8 cellular contexts compared by ENCODE assay signal in the genomic region with DNA sequence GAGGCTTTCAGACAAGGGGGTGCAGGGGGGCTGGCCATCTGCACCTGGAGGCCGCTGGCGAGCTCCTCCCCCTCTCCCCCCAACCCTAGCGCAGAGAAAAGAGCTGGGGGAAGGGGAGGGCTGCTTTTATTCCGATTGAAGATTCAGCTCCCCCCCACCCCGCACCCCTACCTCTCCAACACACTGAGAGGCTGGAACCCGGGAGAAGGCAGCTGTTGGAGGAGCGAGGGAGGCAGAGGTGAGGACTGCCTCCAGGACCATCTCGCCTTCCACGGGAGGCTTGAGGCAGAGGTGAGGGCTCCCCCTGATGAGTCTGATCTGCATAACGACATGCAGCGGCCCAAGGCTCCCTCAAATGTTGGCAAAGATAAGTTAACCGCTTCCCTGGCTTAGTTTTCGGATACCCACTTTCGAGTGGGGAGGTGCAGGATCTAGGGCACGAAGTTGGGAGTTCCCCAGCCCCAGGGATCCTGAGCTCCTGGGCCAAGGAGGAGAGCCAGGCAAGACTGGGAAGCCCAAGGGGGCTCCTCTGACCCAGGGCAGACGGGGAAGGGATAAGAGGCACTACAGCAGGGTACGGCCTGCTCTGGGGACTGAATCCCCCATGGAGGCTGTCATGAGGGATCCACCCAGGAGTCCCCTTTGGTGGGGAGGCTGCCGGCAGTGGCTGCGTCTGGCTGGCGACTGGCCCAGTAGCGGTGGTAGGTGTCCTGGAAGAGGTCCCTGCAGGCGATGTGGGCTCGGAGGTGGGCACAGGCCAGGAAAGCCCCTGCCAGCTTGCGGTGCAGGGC. TPM values are rescaled to one million over a fixed set of nuclear protein-coding genes. Genes with fewer than 3 reads are reported as not detected.
DNase-seq lines count a peak whose midpoint lies in the region; ATAC-seq, FAIRE-seq and TF ChIP-seq lines count a peak whose summit lies in the region.

No MANE protein-coding gene starts in this region.

- CTCF ChIA-PET in HepG2 (lab: Yijun Ruan, JAX; ENCODE audit: low intra/inter-chr PET ratio, low total read pairs): no interaction called here

- H3K79me2 ChIP-seq in SU-DHL-6 (ENCODE audit: insufficient read depth, low read length) (no peaks in the 10 kb centered on the region), HepG2 (ENCODE audit: insufficient read depth, low read length) (no peaks in the 10 kb centered on the region)

- no peak for ATAC-seq in right cardiac atrium
- ATAC-seq in HepG2: no peak

- peak overlapping the region; percentile 63 for H3K27ac ChIP-seq in SU-DHL-6 (ENCODE audit: low read depth, low read length)
- H3K27ac ChIP-seq in right cardiac atrium (ENCODE audit: low read length): peak overlapping the region; percentile 74
- peak overlapping the region; percentile 89 for H3K27ac ChIP-seq in suprapubic skin
- H3K27ac ChIP-seq in HepG2 (ENCODE audit: extremely low read length, insufficient read depth, low read length): no peak overlapping the region

- no peak for TF ChIP-seq RAD21 in HepG2 (CRISPR knock-in tag; IDR thresholded peaks at IDR 0.05)

- H3K4me1 ChIP-seq in right cardiac atrium (ENCODE audit: control insufficient read depth, insufficient read depth, low read length) (peaks cover 5% of the 10 kb centered on the region), suprapubic skin (peaks cover 50% of the 10 kb centered on the region), HepG2 (ENCODE audit: insufficient read depth, low read length) (no peaks in the 10 kb centered on the region)

- intact Hi-C loops in right cardiac atrium (cut with DNase I) (no loop called here), HepG2 (cut with micrococcal nuclease; ENCODE audit: unreplicated experiment) (no loop called here)

- no peaks in the 10 kb centered on the region for H3K27me3 ChIP-seq in SU-DHL-6 (ENCODE audit: low read length)
- no peaks in the 10 kb centered on the region for H3K27me3 ChIP-seq in right cardiac atrium (ENCODE audit: control insufficient read depth, insufficient read depth)
- no peaks in the 10 kb centered on the region for H3K27me3 ChIP-seq in suprapubic skin
- no peaks in the 10 kb centered on the region; a peak in 1 of 5 replicates for H3K27me3 ChIP-seq in HepG2 (ENCODE audit: control insufficient read depth in 1 of 2, insufficient read depth in 2 of 2, low read length in 2 of 2)

- no TSS peak for BruUV-seq in HepG2 (replicated peaks; lab: Mats Ljungman, UMichigan)

- in situ Hi-C loops in HepG2 (cut with HindIII; ENCODE audit: extremely low pct_ligation_motif_present, low pct_unique_long_range_greater_than_20kb): no loop called here

- no peak for FAIRE-seq in HepG2 (lab: Jason Lieb, UNC)

- H3K4me3 ChIP-seq in SU-DHL-6 (ENCODE audit: insufficient read depth, low read length, poor library complexity, severe bottlenecking): no peak overlapping the region
- no peak overlapping the region for H3K4me3 ChIP-seq in right cardiac atrium (ENCODE audit: low read length)
- peak overlapping the region; percentile 69 for H3K4me3 ChIP-seq in suprapubic skin
- H3K4me3 ChIP-seq in HepG2 (replicated peaks in 1 of 3; ENCODE audit: insufficient read depth in 1 of 3, low read depth in 2 of 3, low read length in 3 of 3): no peak overlapping the region

- no peaks in the 10 kb centered on the region for H4K20me1 ChIP-seq in SU-DHL-6 (ENCODE audit: low read depth, low read length)
- no peaks in the 10 kb centered on the region for H4K20me1 ChIP-seq in HepG2 (ENCODE audit: insufficient read depth, low read length)

- H3K9ac ChIP-seq in SU-DHL-6 (ENCODE audit: low read length) (peak overlapping the region; percentile 66; the same call in 1 of the 2 replicates), HepG2 (ENCODE audit: insufficient read depth, low read depth, low read length) (no peak overlapping the region)

- H3F3A ChIP-seq in SU-DHL-6 (ENCODE audit: insufficient read depth): no peaks in the 10 kb centered on the region

- H3K36me3 ChIP-seq in SU-DHL-6 (ENCODE audit: low read length): no peaks in the 10 kb centered on the region
- H3K36me3 ChIP-seq in suprapubic skin: peaks cover 35% of the 10 kb centered on the region
- peaks cover 3 to 5% of the 10 kb centered on the region in 2 experiments; a peak in 3 of 5 replicates for H3K36me3 ChIP-seq in HepG2 (replicated peaks in 1 of 2; ENCODE audit: control insufficient read depth in 1 of 2, insufficient read depth in 2 of 2, low read length in 2 of 2)

- H3K9me3 ChIP-seq in SU-DHL-6 (ENCODE audit: insufficient read depth, low read length) (no peaks in the 10 kb centered on the region), right cardiac atrium (ENCODE audit: control insufficient read depth, low read length) (no peaks in the 10 kb centered on the region), suprapubic skin (no peaks in the 10 kb centered on the region), HepG2 (ENCODE audit: low read length) (no peaks in the 10 kb centered on the region)

- H2AFZ ChIP-seq in SU-DHL-6 (ENCODE audit: low read depth, low read length, severe bottlenecking): no peak overlapping the region
- H2AFZ ChIP-seq in HepG2 (ENCODE audit: low read length): no peak overlapping the region

- POLR2A ChIA-PET in HepG2 (lab: Yijun Ruan, JAX): no interaction called here

- TF ChIP-seq POLR2A in suprapubic skin (IDR thresholded peaks at IDR 0.05) (no peak), HepG2 (IDR thresholded peaks at IDR 0.05; ENCODE audit: insufficient read depth in 1 of 2, low read depth in 2 of 2, low read length in 2 of 2) (no peak)

- H3K4me2 ChIP-seq in SU-DHL-6 (ENCODE audit: low read depth, low read length, poor library complexity, severe bottlenecking) (no peak overlapping the region), HepG2 (ENCODE audit: low read depth, low read length) (no peak overlapping the region)

- peak; percentile 73 for DNase-seq in activated CD8-positive, alpha-beta memory T cell treated with anti-CD3 and anti-CD28 coated beads for 24 hours
- DNase-seq in activated CD8-positive, alpha-beta memory T cell treated with anti-CD3 and anti-CD28 coated beads, Interleukin-2, amount 50 U/mL, for 4 hours: no peak
- DNase-seq in right cardiac atrium (peak in 1 of 3 donors; percentile 72), suprapubic skin (ENCODE audit: low spot score in 2 of 2) (no peak), NCI-H1048 (lab: John Stamatoyannopoulos, UW) (no peak), HepG2 (ENCODE audit: low spot score) (no peak), HK-2 (ENCODE audit: unreplicated experiment) (no peak)

- no peaks in the 10 kb centered on the region for H3K9me2 ChIP-seq in SU-DHL-6 (replicated peaks; ENCODE audit: insufficient read depth, low read length)

- TF ChIP-seq EP300 in suprapubic skin (IDR thresholded peaks at IDR 0.05): no peak
- no peak for TF ChIP-seq EP300 in HepG2 (IDR thresholded peaks at IDR 0.05; ENCODE audit: low read depth in 2 of 2, low read length in 2 of 2)
- TF ChIP-seq EP300 in HepG2 (CRISPR knock-in tag; IDR thresholded peaks at IDR 0.05; ENCODE audit: borderline replicate concordance): no peak

- no peak for TF ChIP-seq CTCF in SU-DHL-6 (IDR thresholded peaks at IDR 0.05; ENCODE audit: insufficient read depth, low read length, poor library complexity, severe bottlenecking)
- TF ChIP-seq CTCF in suprapubic skin (IDR thresholded peaks at IDR 0.05): no peak
- no peak for TF ChIP-seq CTCF in HepG2 (CRISPR knock-in tag; IDR thresholded peaks at IDR 0.05)

- WGBS in right cardiac atrium: 70% methylated on average over 23 of the region's 24 CpGs
- WGBS in suprapubic skin: 44% methylated on average over 12 of the region's 24 CpGs
- 99% methylated on average over 13 of the region's 24 CpGs for WGBS in HepG2 (ENCODE audit: low lambda C conversion rate)

RNA-seq across cellular contexts. Expression of a gene that starts 1.2 kb away (rescaled TPM):
- total RNA-seq in right cardiac atrium: 10 to 100 TPM; 18.6 to 22.9 (median 20.4) TPM
- 12.4 TPM for polyA plus RNA-seq in right cardiac atrium
- total RNA-seq in suprapubic skin: 10 to 100 TPM; 20.5 to 38.2 (median 29.3) TPM
- total RNA-seq in HepG2 (2016; rRNA removed; fragmentation: Illumina TruSeq; extraction: Trizol): 0.20 and 0.49 TPM in 2 replicates
- total RNA-seq in HepG2 (2016; cell fraction: cytosol; rRNA removed; fragmentation: Illumina TruSeq; extraction: Trizol; ENCODE audit: low read depth): 0.09 and 0.10 TPM in 2 replicates
- total RNA-seq in HepG2 (2016; cell fraction: insoluble cytoplasmic fraction; rRNA removed; fragmentation: Illumina TruSeq; extraction: Trizol): 0.04 and 0.58 TPM in 2 replicates
- 0.25 and 0.52 TPM in 2 replicates for total RNA-seq in HepG2 (2016; cell fraction: membrane; rRNA removed; fragmentation: Illumina TruSeq; extraction: Trizol)
- total RNA-seq in HepG2 (2016; cell fraction: nucleus; rRNA removed; fragmentation: Illumina TruSeq; extraction: Trizol): 0.69 and 2.1 TPM in 2 replicates
- polyA plus RNA-seq in HepG2 (2011; rRNA removed): 2.2 and 2.3 TPM in 2 replicates
- 0.67 and 0.90 TPM in 2 replicates for polyA plus RNA-seq in HepG2 (2011; cell fraction: cytosol; rRNA removed)
- polyA plus RNA-seq in HepG2 (2011; cell fraction: nucleus; rRNA removed): 21.6 and 25.2 TPM in 2 replicates
- 0.78 and 2.1 TPM in 2 replicates for polyA plus RNA-seq in HepG2 (2012)
- polyA plus RNA-seq in HepG2 (2016; cell fraction: cytosol; fragmentation: Illumina TruSeq; extraction: Trizol; ENCODE audit: low read depth): 0.10 and 0.11 TPM in 2 replicates
- 0.27 and 0.56 TPM in 2 replicates for polyA plus RNA-seq in HepG2 (2016; cell fraction: insoluble cytoplasmic fraction; fragmentation: Illumina TruSeq; extraction: Trizol; ENCODE audit: low read depth)
- polyA plus RNA-seq in HepG2 (2016; cell fraction: membrane; fragmentation: Illumina TruSeq; extraction: Trizol; ENCODE audit: low read depth): 0.07 and 0.19 TPM in 2 replicates
- polyA plus RNA-seq in HepG2 (2016; cell fraction: nucleus; fragmentation: Illumina TruSeq; extraction: Trizol; ENCODE audit: insufficient read depth, low read depth): 4.8 and 6.7 TPM in 2 replicates
- polyA minus RNA-seq in HepG2 (2011; rRNA and poly(A)+ RNA removed; ENCODE audit: low replicate concordance): 1.2 and 14.1 TPM in 2 replicates
- polyA minus RNA-seq in HepG2 (2011; cell fraction: cytosol; rRNA and poly(A)+ RNA removed): 0.35 and 0.99 TPM in 2 replicates
- 2.8 and 2.9 TPM in 2 replicates for polyA minus RNA-seq in HepG2 (2011; cell fraction: nucleus; rRNA and poly(A)+ RNA removed)

RNA-seq across cellular contexts. Expression of a gene that starts 25.1 kb away (rescaled TPM):
- total RNA-seq in right cardiac atrium: 10 to 100 TPM; 22.8 to 34.0 (median 29.0) TPM
- polyA plus RNA-seq in right cardiac atrium: 23.8 TPM
- total RNA-seq in suprapubic skin: 10 to 100 TPM; 31.2 to 53.8 (median 39.3) TPM
- total RNA-seq in HepG2 (2016; rRNA removed; fragmentation: Illumina TruSeq; extraction: Trizol): 10.3 and 17.2 TPM in 2 replicates
- total RNA-seq in HepG2 (2016; cell fraction: cytosol; rRNA removed; fragmentation: Illumina TruSeq; extraction: Trizol; ENCODE audit: low read depth): 11.6 and 12.3 TPM in 2 replicates
- 8.6 and 17.5 TPM in 2 replicates for total RNA-seq in HepG2 (2016; cell fraction: insoluble cytoplasmic fraction; rRNA removed; fragmentation: Illumina TruSeq; extraction: Trizol)
- total RNA-seq in HepG2 (2016; cell fraction: membrane; rRNA removed; fragmentation: Illumina TruSeq; extraction: Trizol): 16.6 and 19.5 TPM in 2 replicates
- total RNA-seq in HepG2 (2016; cell fraction: nucleus; rRNA removed; fragmentation: Illumina TruSeq; extraction: Trizol): 13.3 and 18.3 TPM in 2 replicates
- polyA plus RNA-seq in HepG2 (2011; rRNA removed): 12.3 and 14.7 TPM in 2 replicates
- polyA plus RNA-seq in HepG2 (2011; cell fraction: cytosol; rRNA removed): 9.9 and 15.6 TPM in 2 replicates
- 54.2 and 65.2 TPM in 2 replicates for polyA plus RNA-seq in HepG2 (2011; cell fraction: nucleus; rRNA removed)
- polyA plus RNA-seq in HepG2 (2012): 8.7 and 13.0 TPM in 2 replicates
- 5.6 and 6.3 TPM in 2 replicates for polyA plus RNA-seq in HepG2 (2016; cell fraction: cytosol; fragmentation: Illumina TruSeq; extraction: Trizol; ENCODE audit: low read depth)
- polyA plus RNA-seq in HepG2 (2016; cell fraction: insoluble cytoplasmic fraction; fragmentation: Illumina TruSeq; extraction: Trizol; ENCODE audit: low read depth): 7.8 and 9.6 TPM in 2 replicates
- 8.1 and 8.4 TPM in 2 replicates for polyA plus RNA-seq in HepG2 (2016; cell fraction: membrane; fragmentation: Illumina TruSeq; extraction: Trizol; ENCODE audit: low read depth)
- 21.5 and 25.0 TPM in 2 replicates for polyA plus RNA-seq in HepG2 (2016; cell fraction: nucleus; fragmentation: Illumina TruSeq; extraction: Trizol; ENCODE audit: insufficient read depth, low read depth)
- 22.0 and 30.0 TPM in 2 replicates for polyA minus RNA-seq in HepG2 (2011; rRNA and poly(A)+ RNA removed; ENCODE audit: low replicate concordance)
- polyA minus RNA-seq in HepG2 (2011; cell fraction: cytosol; rRNA and poly(A)+ RNA removed): 7.7 and 9.0 TPM in 2 replicates
- 19.1 and 21.8 TPM in 2 replicates for polyA minus RNA-seq in HepG2 (2011; cell fraction: nucleus; rRNA and poly(A)+ RNA removed)

RNA-seq across cellular contexts. Expression of a gene that starts 25.3 kb away (rescaled TPM):
- 10 to 100 TPM in 2 of 4 donors, 1 to 10 TPM in 2; 7.6 to 15.8 (median 10.8) TPM for total RNA-seq in right cardiac atrium
- 13.4 TPM for polyA plus RNA-seq in right cardiac atrium
- total RNA-seq in suprapubic skin: 10 to 100 TPM; 52.9 to 93.8 (median 70.9) TPM
- 11.2 and 11.3 TPM in 2 replicates for total RNA-seq in HepG2 (2016; rRNA removed; fragmentation: Illumina TruSeq; extraction: Trizol)
- total RNA-seq in HepG2 (2016; cell fraction: cytosol; rRNA removed; fragmentation: Illumina TruSeq; extraction: Trizol; ENCODE audit: low read depth): 2.2 and 2.9 TPM in 2 replicates
- total RNA-seq in HepG2 (2016; cell fraction: insoluble cytoplasmic fraction; rRNA removed; fragmentation: Illumina TruSeq; extraction: Trizol): 11.1 and 11.2 TPM in 2 replicates
- total RNA-seq in HepG2 (2016; cell fraction: membrane; rRNA removed; fragmentation: Illumina TruSeq; extraction: Trizol): 6.2 and 7.0 TPM in 2 replicates
- 9.4 and 10.1 TPM in 2 replicates for total RNA-seq in HepG2 (2016; cell fraction: nucleus; rRNA removed; fragmentation: Illumina TruSeq; extraction: Trizol)
- polyA plus RNA-seq in HepG2 (2011; rRNA removed): 6.9 and 12.4 TPM in 2 replicates
- polyA plus RNA-seq in HepG2 (2011; cell fraction: cytosol; rRNA removed): 7.5 and 8.3 TPM in 2 replicates
- 10.9 and 11.5 TPM in 2 replicates for polyA plus RNA-seq in HepG2 (2011; cell fraction: nucleus; rRNA removed)
- 5.5 and 8.9 TPM in 2 replicates for polyA plus RNA-seq in HepG2 (2012)
- polyA plus RNA-seq in HepG2 (2016; cell fraction: cytosol; fragmentation: Illumina TruSeq; extraction: Trizol; ENCODE audit: low read depth): 1.6 and 1.9 TPM in 2 replicates
- polyA plus RNA-seq in HepG2 (2016; cell fraction: insoluble cytoplasmic fraction; fragmentation: Illumina TruSeq; extraction: Trizol; ENCODE audit: low read depth): 9.6 and 11.1 TPM in 2 replicates
- polyA plus RNA-seq in HepG2 (2016; cell fraction: membrane; fragmentation: Illumina TruSeq; extraction: Trizol; ENCODE audit: low read depth): 4.0 and 4.4 TPM in 2 replicates
- polyA plus RNA-seq in HepG2 (2016; cell fraction: nucleus; fragmentation: Illumina TruSeq; extraction: Trizol; ENCODE audit: insufficient read depth, low read depth): 16.8 and 17.2 TPM in 2 replicates
- 7.6 and 22.0 TPM in 2 replicates for polyA minus RNA-seq in HepG2 (2011; rRNA and poly(A)+ RNA removed; ENCODE audit: low replicate concordance)
- 4.2 and 6.6 TPM in 2 replicates for polyA minus RNA-seq in HepG2 (2011; cell fraction: cytosol; rRNA and poly(A)+ RNA removed)
- 5.5 and 7.5 TPM in 2 replicates for polyA minus RNA-seq in HepG2 (2011; cell fraction: nucleus; rRNA and poly(A)+ RNA removed)

RNA-seq across cellular contexts. Expression of a gene that starts 58.7 kb away (rescaled TPM):
- 1 to 10 TPM; 4.5 to 6.1 (median 5.1) TPM for total RNA-seq in right cardiac atrium
- polyA plus RNA-seq in right cardiac atrium: 5.1 TPM
- total RNA-seq in suprapubic skin: 1 to 10 TPM; 3.8 to 9.9 (median 5.4) TPM
- total RNA-seq in HepG2 (2016; rRNA removed; fragmentation: Illumina TruSeq; extraction: Trizol): 2.2 and 3.9 TPM in 2 replicates
- total RNA-seq in HepG2 (2016; cell fraction: cytosol; rRNA removed; fragmentation: Illumina TruSeq; extraction: Trizol; ENCODE audit: low read depth): 2.1 and 5.1 TPM in 2 replicates
- 2.2 and 3.3 TPM in 2 replicates for total RNA-seq in HepG2 (2016; cell fraction: insoluble cytoplasmic fraction; rRNA removed; fragmentation: Illumina TruSeq; extraction: Trizol)
- total RNA-seq in HepG2 (2016; cell fraction: membrane; rRNA removed; fragmentation: Illumina TruSeq; extraction: Trizol): 4.4 and 4.8 TPM in 2 replicates
- 3.9 and 4.4 TPM in 2 replicates for total RNA-seq in HepG2 (2016; cell fraction: nucleus; rRNA removed; fragmentation: Illumina TruSeq; extraction: Trizol)
- 7.9 and 11.3 TPM in 2 replicates for polyA plus RNA-seq in HepG2 (2011; rRNA removed)
- 4.7 and 5.7 TPM in 2 replicates for polyA plus RNA-seq in HepG2 (2011; cell fraction: cytosol; rRNA removed)
- polyA plus RNA-seq in HepG2 (2011; cell fraction: nucleus; rRNA removed): 30.8 and 31.7 TPM in 2 replicates
- polyA plus RNA-seq in HepG2 (2012): 13.1 and 16.5 TPM in 2 replicates
- 4.5 and 4.7 TPM in 2 replicates for polyA plus RNA-seq in HepG2 (2016; cell fraction: cytosol; fragmentation: Illumina TruSeq; extraction: Trizol; ENCODE audit: low read depth)
- polyA plus RNA-seq in HepG2 (2016; cell fraction: insoluble cytoplasmic fraction; fragmentation: Illumina TruSeq; extraction: Trizol; ENCODE audit: low read depth): 10.5 and 13.7 TPM in 2 replicates
- 12.4 and 14.6 TPM in 2 replicates for polyA plus RNA-seq in HepG2 (2016; cell fraction: membrane; fragmentation: Illumina TruSeq; extraction: Trizol; ENCODE audit: low read depth)
- polyA plus RNA-seq in HepG2 (2016; cell fraction: nucleus; fragmentation: Illumina TruSeq; extraction: Trizol; ENCODE audit: insufficient read depth, low read depth): 46.1 and 49.5 TPM in 2 replicates
- 11.2 and 11.8 TPM in 2 replicates for polyA minus RNA-seq in HepG2 (2011; rRNA and poly(A)+ RNA removed; ENCODE audit: low replicate concordance)
- polyA minus RNA-seq in HepG2 (2011; cell fraction: cytosol; rRNA and poly(A)+ RNA removed): 8.1 and 9.0 TPM in 2 replicates
- 5.2 and 5.3 TPM in 2 replicates for polyA minus RNA-seq in HepG2 (2011; cell fraction: nucleus; rRNA and poly(A)+ RNA removed)

RNA-seq across cellular contexts. Expression of a gene that starts 59.4 kb away (rescaled TPM):
- 10 to 100 TPM; 32.3 to 44.9 (median 39.5) TPM for total RNA-seq in right cardiac atrium
- polyA plus RNA-seq in right cardiac atrium: 27.0 TPM
- total RNA-seq in suprapubic skin: 10 to 100 TPM; 49.6 to 52.2 (median 51.0) TPM
- total RNA-seq in HepG2 (2016; rRNA removed; fragmentation: Illumina TruSeq; extraction: Trizol): 55.6 and 59.6 TPM in 2 replicates
- 30.9 and 37.5 TPM in 2 replicates for total RNA-seq in HepG2 (2016; cell fraction: cytosol; rRNA removed; fragmentation: Illumina TruSeq; extraction: Trizol; ENCODE audit: low read depth)
- total RNA-seq in HepG2 (2016; cell fraction: insoluble cytoplasmic fraction; rRNA removed; fragmentation: Illumina TruSeq; extraction: Trizol): 43.3 and 60.9 TPM in 2 replicates
- 30.2 and 35.2 TPM in 2 replicates for total RNA-seq in HepG2 (2016; cell fraction: membrane; rRNA removed; fragmentation: Illumina TruSeq; extraction: Trizol)
- 40.9 and 42.9 TPM in 2 replicates for total RNA-seq in HepG2 (2016; cell fraction: nucleus; rRNA removed; fragmentation: Illumina TruSeq; extraction: Trizol)
- polyA plus RNA-seq in HepG2 (2011; rRNA removed): 111 and 162 TPM in 2 replicates
- polyA plus RNA-seq in HepG2 (2011; cell fraction: cytosol; rRNA removed): 36.8 and 67.8 TPM in 2 replicates
- 112 and 136 TPM in 2 replicates for polyA plus RNA-seq in HepG2 (2011; cell fraction: nucleus; rRNA removed)
- polyA plus RNA-seq in HepG2 (2012): 55.3 and 58.7 TPM in 2 replicates
- polyA plus RNA-seq in HepG2 (2016; cell fraction: cytosol; fragmentation: Illumina TruSeq; extraction: Trizol; ENCODE audit: low read depth): 31.4 and 37.9 TPM in 2 replicates
- polyA plus RNA-seq in HepG2 (2016; cell fraction: insoluble cytoplasmic fraction; fragmentation: Illumina TruSeq; extraction: Trizol; ENCODE audit: low read depth): 87.1 and 104 TPM in 2 replicates
- 41.6 and 53.2 TPM in 2 replicates for polyA plus RNA-seq in HepG2 (2016; cell fraction: membrane; fragmentation: Illumina TruSeq; extraction: Trizol; ENCODE audit: low read depth)
- 106 and 112 TPM in 2 replicates for polyA plus RNA-seq in HepG2 (2016; cell fraction: nucleus; fragmentation: Illumina TruSeq; extraction: Trizol; ENCODE audit: insufficient read depth, low read depth)
- 182 and 255 TPM in 2 replicates for polyA minus RNA-seq in HepG2 (2011; rRNA and poly(A)+ RNA removed; ENCODE audit: low replicate concordance)
- polyA minus RNA-seq in HepG2 (2011; cell fraction: cytosol; rRNA and poly(A)+ RNA removed): 80.0 and 106 TPM in 2 replicates
- polyA minus RNA-seq in HepG2 (2011; cell fraction: nucleus; rRNA and poly(A)+ RNA removed): 49.1 and 73.4 TPM in 2 replicates

Comparison
In these comparisons a context has a peak if more than half of its experiments do, and no peak if none do; other contexts are left out.
1. RNA of a gene that starts 1.2 kb away (total RNA-seq): 20.5 to 38.2 TPM in suprapubic skin and 18.6 to 22.9 TPM in right cardiac atrium; 0.04 to 2.1 TPM in HepG2; every median in the first group is over 4 times any median in the second.